ENCODE assay signal across 1 cellular context in genomic region chr21:15164678-15165303, GRCh38.
TF ChIP-seq lines count a peak whose summit lies in the region.

No MANE protein-coding gene starts in this region.

TF ChIP-seq in HepG2, 621 proteins besides CTCF, POLR2A, EP300 and RAD21 (continued from another document):
- no peak for TF ChIP-seq ZBTB8A (CRISPR knock-in tag; IDR thresholded peaks at IDR 0.05; ENCODE audit: borderline replicate concordance, low read depth)
- no peak for TF ChIP-seq ELF1 (CRISPR knock-in tag; IDR thresholded peaks at IDR 0.05)
- TF ChIP-seq ZSCAN21 (CRISPR knock-in tag; IDR thresholded peaks at IDR 0.05; ENCODE audit: borderline replicate concordance), result no peak
- TF ChIP-seq CEBPG (CRISPR knock-in tag; IDR thresholded peaks at IDR 0.05), result peak; percentile 62; the same call in 1 of the 2 replicates
- no peak for TF ChIP-seq SUZ12 (IDR thresholded peaks at IDR 0.05; ENCODE audit: low read depth, low read length)
- TF ChIP-seq ZNF512B (CRISPR knock-in tag; IDR thresholded peaks at IDR 0.05; ENCODE audit: borderline replicate concordance), result no peak
- TF ChIP-seq ZNF414 (CRISPR knock-in tag; IDR thresholded peaks at IDR 0.05), result peak; percentile 54; the same call in 1 of the 2 replicates
- TF ChIP-seq CENPBD1 (CRISPR knock-in tag; IDR thresholded peaks at IDR 0.05; ENCODE audit: borderline replicate concordance, low read depth), result no peak
- no peak for TF ChIP-seq EEA1 (CRISPR knock-in tag; IDR thresholded peaks at IDR 0.05; ENCODE audit: borderline replicate concordance)
- 0 out of 2 replicates have a peak, but pooled peaks have one; percentile 55 for TF ChIP-seq ESRRA (CRISPR knock-in tag; IDR thresholded peaks at IDR 0.05; ENCODE audit: low read depth)
- TF ChIP-seq ZNF256 (CRISPR knock-in tag; conservative IDR thresholded peaks at IDR 0.05), result no peak
- TF ChIP-seq ZMYM4 (CRISPR knock-in tag; IDR thresholded peaks at IDR 0.05), result peak; percentile 82
- TF ChIP-seq SMAD9 (CRISPR knock-in tag; IDR thresholded peaks at IDR 0.05), result no peak
- peak; percentile 94 for TF ChIP-seq RARA (CRISPR knock-in tag; IDR thresholded peaks at IDR 0.05)
- peak; percentile 74; the same call in 1 of the 2 replicates for TF ChIP-seq FOXK1 (CRISPR knock-in tag; IDR thresholded peaks at IDR 0.05; ENCODE audit: borderline replicate concordance, low read depth)
- TF ChIP-seq JUNB (CRISPR knock-in tag; IDR thresholded peaks at IDR 0.05; ENCODE audit: borderline replicate concordance), result peak; percentile 75; the same call in 1 of the 2 replicates
- no peak for TF ChIP-seq ZBTB4 (CRISPR knock-in tag; IDR thresholded peaks at IDR 0.05; ENCODE audit: borderline replicate concordance)
- TF ChIP-seq RXRB (CRISPR knock-in tag; IDR thresholded peaks at IDR 0.05; ENCODE audit: borderline replicate concordance), result peak; percentile 57; the same call in 1 of the 2 replicates
- TF ChIP-seq ZBTB20 (CRISPR knock-in tag; IDR thresholded peaks at IDR 0.05; ENCODE audit: borderline replicate concordance, low read depth), result no peak
- TF ChIP-seq NKX3-1 (CRISPR knock-in tag; IDR thresholded peaks at IDR 0.05), result no peak
- no peak for TF ChIP-seq PLSCR1 (CRISPR knock-in tag; IDR thresholded peaks at IDR 0.05; ENCODE audit: borderline replicate concordance)
- 0 out of 2 replicates have a peak, but pooled peaks have one; percentile 46 for TF ChIP-seq HBP1 (CRISPR knock-in tag; IDR thresholded peaks at IDR 0.05; ENCODE audit: low read depth)
- 0 out of 2 replicates have a peak, but pooled peaks have one; percentile 31 for TF ChIP-seq MIER3 (CRISPR knock-in tag; IDR thresholded peaks at IDR 0.05; ENCODE audit: borderline replicate concordance)
- peak; percentile 98 for TF ChIP-seq FOSL2 (CRISPR knock-in tag; IDR thresholded peaks at IDR 0.05)
- 0 out of 2 replicates have a peak, but pooled peaks have one; percentile 18 for TF ChIP-seq ZGPAT (CRISPR knock-in tag; IDR thresholded peaks at IDR 0.05)
- 0 out of 2 replicates have a peak, but pooled peaks have one; percentile 28 for TF ChIP-seq NFIC (IDR thresholded peaks at IDR 0.05; ENCODE audit: low read length)
- TF ChIP-seq ZNF350 (CRISPR knock-in tag; IDR thresholded peaks at IDR 0.05; ENCODE audit: borderline replicate concordance, low read depth), result no peak
- TF ChIP-seq MAFK (conservative IDR thresholded peaks at IDR 0.05 in 1 of 2, IDR thresholded peaks at IDR 0.05 in 1 of 2; ENCODE audit: low read length in 2 of 2), result no peak
- no peak for TF ChIP-seq ZNF704 (CRISPR knock-in tag; IDR thresholded peaks at IDR 0.05; ENCODE audit: borderline replicate concordance)
- TF ChIP-seq NR2F2 (IDR thresholded peaks at IDR 0.05; ENCODE audit: borderline replicate concordance, low read depth), result peak; percentile 64; the same call in 1 of the 2 replicates
- TF ChIP-seq ZBTB3 (CRISPR knock-in tag; IDR thresholded peaks at IDR 0.05; ENCODE audit: borderline replicate concordance, low read depth), result no peak
